ENCODE assay signal across 1 cellular context in the genomic region with DNA sequence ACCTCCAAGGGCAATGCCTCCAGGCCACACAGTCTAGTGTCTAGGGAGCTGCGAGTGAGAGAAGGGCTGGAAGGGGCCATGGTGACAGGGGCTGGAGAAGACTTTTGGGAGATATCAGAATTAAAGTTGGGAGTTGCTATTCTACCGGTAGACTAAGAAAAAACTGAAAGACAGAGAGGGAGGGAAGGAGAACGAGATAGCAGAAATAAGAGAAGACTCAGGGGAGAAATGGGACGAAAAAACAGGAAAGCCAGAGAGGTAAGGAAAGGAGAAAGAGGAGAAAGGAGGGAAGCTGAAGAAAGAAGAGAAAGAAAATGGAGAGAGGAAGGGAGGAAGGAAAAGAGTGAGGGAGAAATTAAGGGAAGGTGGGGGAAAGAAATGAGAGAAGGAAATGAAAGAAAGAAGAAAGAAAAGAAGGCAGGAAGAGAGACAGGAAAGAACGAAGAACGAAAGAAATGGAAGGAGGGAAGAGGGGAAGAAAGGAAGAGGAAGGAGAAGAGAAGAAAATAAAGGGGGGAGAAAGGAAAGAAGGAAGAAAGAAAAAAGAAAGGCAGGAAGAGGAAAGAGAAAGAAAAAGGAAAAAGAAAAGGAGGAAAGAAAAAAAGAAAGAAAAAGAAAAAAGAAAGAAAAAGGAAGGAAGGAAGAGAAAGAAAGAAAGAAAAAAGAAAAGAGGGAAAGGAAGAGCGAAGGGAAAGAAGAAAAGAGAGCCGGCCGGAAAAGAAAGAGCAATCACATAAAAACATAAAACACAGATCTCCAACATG.
TF ChIP-seq lines count a peak whose summit lies in the region.

No MANE protein-coding gene starts in this region.

TF ChIP-seq in HEK293, 187 proteins besides CTCF, POLR2A, EP300 and RAD21 (continued from another document):
- TF ChIP-seq, protein P1, sequence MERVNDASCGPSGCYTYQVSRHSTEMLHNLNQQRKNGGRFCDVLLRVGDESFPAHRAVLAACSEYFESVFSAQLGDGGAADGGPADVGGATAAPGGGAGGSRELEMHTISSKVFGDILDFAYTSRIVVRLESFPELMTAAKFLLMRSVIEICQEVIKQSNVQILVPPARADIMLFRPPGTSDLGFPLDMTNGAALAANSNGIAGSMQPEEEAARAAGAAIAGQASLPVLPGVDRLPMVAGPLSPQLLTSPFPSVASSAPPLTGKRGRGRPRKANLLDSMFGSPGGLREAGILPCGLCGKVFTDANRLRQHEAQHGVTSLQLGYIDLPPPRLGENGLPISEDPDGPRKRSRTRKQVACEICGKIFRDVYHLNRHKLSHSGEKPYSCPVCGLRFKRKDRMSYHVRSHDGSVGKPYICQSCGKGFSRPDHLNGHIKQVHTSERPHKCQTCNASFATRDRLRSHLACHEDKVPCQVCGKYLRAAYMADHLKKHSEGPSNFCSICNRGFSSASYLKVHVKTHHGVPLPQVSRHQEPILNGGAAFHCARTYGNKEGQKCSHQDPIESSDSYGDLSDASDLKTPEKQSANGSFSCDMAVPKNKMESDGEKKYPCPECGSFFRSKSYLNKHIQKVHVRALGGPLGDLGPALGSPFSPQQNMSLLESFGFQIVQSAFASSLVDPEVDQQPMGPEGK (tag by site-specific recombination; IDR thresholded peaks at IDR 0.05): peak; percentile 22; the same call in 1 of the 2 replicates
- TF ChIP-seq ZNF658 (tag by site-specific recombination; IDR thresholded peaks at IDR 0.05) (no peak), ZNF529 (tag by site-specific recombination; IDR thresholded peaks at IDR 0.05; ENCODE audit: insufficient replicate concordance) (no peak), ZNF843 (tag by site-specific recombination; IDR thresholded peaks at IDR 0.05) (no peak), ZNF624 (tag by site-specific recombination; IDR thresholded peaks at IDR 0.05) (no peak), ZNF391 (tag by site-specific recombination; IDR thresholded peaks at IDR 0.05; ENCODE audit: borderline replicate concordance, low read depth) (no peak; the same call in 1 of the 2 replicates), GLI4 (tag by site-specific recombination; IDR thresholded peaks at IDR 0.05) (peak; percentile 14; the same call in 1 of the 2 replicates), ZNF776 (tag by site-specific recombination; IDR thresholded peaks at IDR 0.05; ENCODE audit: borderline replicate concordance) (no peak), ZNF10 (tag by site-specific recombination; IDR thresholded peaks at IDR 0.05) (no peak; the same call in 1 of the 2 replicates), ZBTB48 (tag by site-specific recombination; IDR thresholded peaks at IDR 0.05) (no peak), OSR2 (tag by site-specific recombination; IDR thresholded peaks at IDR 0.05) (no peak), ZNF561 (tag by site-specific recombination; IDR thresholded peaks at IDR 0.05; ENCODE audit: borderline replicate concordance) (no peak), MZF1 (tag by site-specific recombination; IDR thresholded peaks at IDR 0.05; ENCODE audit: borderline replicate concordance) (no peak), ZNF239 (tag by site-specific recombination; IDR thresholded peaks at IDR 0.05) (peak; percentile 42; the same call in 1 of the 2 replicates), ZNF16 (tag by site-specific recombination; IDR thresholded peaks at IDR 0.05; ENCODE audit: low read depth) (no peak), KLF1 (tag by site-specific recombination; IDR thresholded peaks at IDR 0.05) (no peak), ZNF76 (tag by site-specific recombination; IDR thresholded peaks at IDR 0.05; ENCODE audit: borderline replicate concordance, low read depth) (0 out of 2 replicates have a peak, but pooled peaks have one; percentile 32), ZFP69B (tag by site-specific recombination; IDR thresholded peaks at IDR 0.05) (no peak; the same call in 1 of the 2 replicates)
- TF ChIP-seq, protein P2, sequence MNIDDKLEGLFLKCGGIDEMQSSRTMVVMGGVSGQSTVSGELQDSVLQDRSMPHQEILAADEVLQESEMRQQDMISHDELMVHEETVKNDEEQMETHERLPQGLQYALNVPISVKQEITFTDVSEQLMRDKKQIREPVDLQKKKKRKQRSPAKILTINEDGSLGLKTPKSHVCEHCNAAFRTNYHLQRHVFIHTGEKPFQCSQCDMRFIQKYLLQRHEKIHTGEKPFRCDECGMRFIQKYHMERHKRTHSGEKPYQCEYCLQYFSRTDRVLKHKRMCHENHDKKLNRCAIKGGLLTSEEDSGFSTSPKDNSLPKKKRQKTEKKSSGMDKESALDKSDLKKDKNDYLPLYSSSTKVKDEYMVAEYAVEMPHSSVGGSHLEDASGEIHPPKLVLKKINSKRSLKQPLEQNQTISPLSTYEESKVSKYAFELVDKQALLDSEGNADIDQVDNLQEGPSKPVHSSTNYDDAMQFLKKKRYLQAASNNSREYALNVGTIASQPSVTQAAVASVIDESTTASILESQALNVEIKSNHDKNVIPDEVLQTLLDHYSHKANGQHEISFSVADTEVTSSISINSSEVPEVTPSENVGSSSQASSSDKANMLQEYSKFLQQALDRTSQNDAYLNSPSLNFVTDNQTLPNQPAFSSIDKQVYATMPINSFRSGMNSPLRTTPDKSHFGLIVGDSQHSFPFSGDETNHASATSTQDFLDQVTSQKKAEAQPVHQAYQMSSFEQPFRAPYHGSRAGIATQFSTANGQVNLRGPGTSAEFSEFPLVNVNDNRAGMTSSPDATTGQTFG (tag by site-specific recombination; IDR thresholded peaks at IDR 0.05; ENCODE audit: borderline replicate concordance): no peak
- TF ChIP-seq, protein P3, sequence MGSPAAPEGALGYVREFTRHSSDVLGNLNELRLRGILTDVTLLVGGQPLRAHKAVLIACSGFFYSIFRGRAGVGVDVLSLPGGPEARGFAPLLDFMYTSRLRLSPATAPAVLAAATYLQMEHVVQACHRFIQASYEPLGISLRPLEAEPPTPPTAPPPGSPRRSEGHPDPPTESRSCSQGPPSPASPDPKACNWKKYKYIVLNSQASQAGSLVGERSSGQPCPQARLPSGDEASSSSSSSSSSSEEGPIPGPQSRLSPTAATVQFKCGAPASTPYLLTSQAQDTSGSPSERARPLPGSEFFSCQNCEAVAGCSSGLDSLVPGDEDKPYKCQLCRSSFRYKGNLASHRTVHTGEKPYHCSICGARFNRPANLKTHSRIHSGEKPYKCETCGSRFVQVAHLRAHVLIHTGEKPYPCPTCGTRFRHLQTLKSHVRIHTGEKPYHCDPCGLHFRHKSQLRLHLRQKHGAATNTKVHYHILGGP (tag by site-specific recombination; IDR thresholded peaks at IDR 0.05): no peak
- TF ChIP-seq, protein P4, sequence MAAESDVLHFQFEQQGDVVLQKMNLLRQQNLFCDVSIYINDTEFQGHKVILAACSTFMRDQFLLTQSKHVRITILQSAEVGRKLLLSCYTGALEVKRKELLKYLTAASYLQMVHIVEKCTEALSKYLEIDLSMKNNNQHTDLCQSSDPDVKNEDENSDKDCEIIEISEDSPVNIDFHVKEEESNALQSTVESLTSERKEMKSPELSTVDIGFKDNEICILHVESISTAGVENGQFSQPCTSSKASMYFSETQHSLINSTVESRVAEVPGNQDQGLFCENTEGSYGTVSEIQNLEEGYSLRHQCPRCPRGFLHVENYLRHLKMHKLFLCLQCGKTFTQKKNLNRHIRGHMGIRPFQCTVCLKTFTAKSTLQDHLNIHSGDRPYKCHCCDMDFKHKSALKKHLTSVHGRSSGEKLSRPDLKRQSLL (tag by site-specific recombination; IDR thresholded peaks at IDR 0.05): no peak
